6 cellular contexts compared by ENCODE assay signal in genomic region chr13:31105856-31106255, GRCh38.
"Had no signal": no experiment of that assay in that cellular context is flagged by ENCODE, and none has a peak within 500 bp of the region (broad histone marks: within the 10 kb centered on the region; RNA-seq: fewer than 3 reads in every experiment).

No MANE protein-coding gene starts in this region.

- H3K4me3 Mint-ChIP-seq: HFFc6, IgD-negative memory B cell had no signal

- H3K4me1 Mint-ChIP-seq: IgD-negative memory B cell had no signal

- H3K9me3 Mint-ChIP-seq: HFFc6 had no signal

- DNase-seq: GM23248, GOT3, H7, HFFc6 had no signal

- H3K36me3 Mint-ChIP-seq: IgD-negative memory B cell had no signal

- H3K27ac Mint-ChIP-seq: HFFc6, IgD-negative memory B cell had no signal

- H3K4me3 ChIP-seq: GM23248, HAP-1 had no signal

- H3K27ac ChIP-seq: GM23248 had no signal
